Comparison of ENCODE assay signal across 8 cellular contexts in genomic region chr15:38474155-38474757, GRCh38.
DNase-seq lines count a peak whose midpoint lies in the region; ATAC-seq and TF ChIP-seq lines count a peak whose summit lies in the region.

No MANE protein-coding gene starts in this region.

- peak; percentile 93 for ATAC-seq in GM21526 (IDR thresholded peaks at IDR 0.05; ENCODE audit: low FRiP score, unreplicated experiment)
- ATAC-seq in stimulated activated naive CD8-positive, alpha-beta T cell treated with anti-CD3 and anti-CD28 coated beads, Interleukin-15, Interleukin-2, amounts not matched to agents 100 U/mL and 50 U/mL, for 24 hours, result peak; percentile 79

- H2AFZ ChIP-seq in OCI-LY3 (ENCODE audit: low read depth, low read length), result no peak overlapping the region

- peaks cover 54% of the 10 kb centered on the region for H3K36me3 ChIP-seq in OCI-LY3 (replicated peaks; ENCODE audit: low read depth, low read length)

- no peaks in the 10 kb centered on the region; the same call in 1 of the 2 replicates for H4K20me1 ChIP-seq in OCI-LY3 (ENCODE audit: insufficient read depth, low read length)

- no peaks in the 10 kb centered on the region for H3K9me3 ChIP-seq in OCI-LY3 (ENCODE audit: insufficient read depth, low read length)

- no peaks in the 10 kb centered on the region for H3K27me3 ChIP-seq in HL-60 (ENCODE audit: insufficient read depth, poor library complexity, severe bottlenecking)
- H3K27me3 ChIP-seq in OCI-LY3 (ENCODE audit: low read depth, low read length), result no peaks in the 10 kb centered on the region

- H3K27ac ChIP-seq in HL-60 (replicated peaks), result no peak overlapping the region
- no peak overlapping the region for H3K27ac ChIP-seq in OCI-LY3 (ENCODE audit: low read length)

- TF ChIP-seq CTCF in HL-60 (IDR thresholded peaks at IDR 0.05; ENCODE audit: insufficient read depth, low read length) (peak; percentile 57), OCI-LY3 (IDR thresholded peaks at IDR 0.05; ENCODE audit: low read depth, low read length) (peak; percentile 72)

- no peak overlapping the region for H3K4me3 ChIP-seq in HL-60 (replicated peaks; ENCODE audit: insufficient read depth, low read length)
- no peak overlapping the region for H3K4me3 ChIP-seq in OCI-LY3 (ENCODE audit: low read length)

- no peak overlapping the region for H3K9ac ChIP-seq in OCI-LY3 (ENCODE audit: low read length)

- no peak overlapping the region for H3K4me2 ChIP-seq in OCI-LY3 (ENCODE audit: low read length)

- DNase-seq in activated naive CD4-positive, alpha-beta T cell treated with Interleukin-2 at 50 U/mL for 16 hours, result peak; percentile 12
- DNase-seq in activated naive CD4-positive, alpha-beta T cell (lab: John Stamatoyannopoulos, UW), result no peak
- DNase-seq in HL-60 (ENCODE audit: low read depth in 1 of 2, low spot score in 1 of 2) (peak; percentile 51 to 55), brain pericyte (ENCODE audit: low read depth, low spot score) (peak; percentile 41), inferior parietal cortex (ENCODE audit: extremely low spot score) (peak; percentile 85)
- no peak for DNase-seq in stimulated activated naive CD8-positive, alpha-beta T cell treated with anti-CD3 and anti-CD28 coated beads, Interleukin-15, Interleukin-2, amounts not matched to agents 100 U/mL and 50 U/mL, for 24 hours

- H3K4me1 ChIP-seq in OCI-LY3 (ENCODE audit: low read length), result peaks cover 7% of the 10 kb centered on the region

- peaks cover 24% of the 10 kb centered on the region; the same call in 1 of the 2 replicates for H3K79me2 ChIP-seq in OCI-LY3 (ENCODE audit: low read length)

Comparison
In these comparisons a context has a peak if more than half of its experiments do, and no peak if none do; other contexts are left out.
1. DNase-seq: peak in activated naive CD4-positive, alpha-beta T cell treated with Interleukin-2 at 50 U/mL for 16 hours (single experiment), HL-60 (2 of 2), brain pericyte (single experiment) and inferior parietal cortex (single experiment); none in activated naive CD4-positive, alpha-beta T cell (0 of 4) and stimulated activated naive CD8-positive, alpha-beta T cell treated with anti-CD3 and anti-CD28 coated beads, Interleukin-15, Interleukin-2, amounts not matched to agents 100 U/mL and 50 U/mL, for 24 hours (single experiment).